In the genomic region with DNA sequence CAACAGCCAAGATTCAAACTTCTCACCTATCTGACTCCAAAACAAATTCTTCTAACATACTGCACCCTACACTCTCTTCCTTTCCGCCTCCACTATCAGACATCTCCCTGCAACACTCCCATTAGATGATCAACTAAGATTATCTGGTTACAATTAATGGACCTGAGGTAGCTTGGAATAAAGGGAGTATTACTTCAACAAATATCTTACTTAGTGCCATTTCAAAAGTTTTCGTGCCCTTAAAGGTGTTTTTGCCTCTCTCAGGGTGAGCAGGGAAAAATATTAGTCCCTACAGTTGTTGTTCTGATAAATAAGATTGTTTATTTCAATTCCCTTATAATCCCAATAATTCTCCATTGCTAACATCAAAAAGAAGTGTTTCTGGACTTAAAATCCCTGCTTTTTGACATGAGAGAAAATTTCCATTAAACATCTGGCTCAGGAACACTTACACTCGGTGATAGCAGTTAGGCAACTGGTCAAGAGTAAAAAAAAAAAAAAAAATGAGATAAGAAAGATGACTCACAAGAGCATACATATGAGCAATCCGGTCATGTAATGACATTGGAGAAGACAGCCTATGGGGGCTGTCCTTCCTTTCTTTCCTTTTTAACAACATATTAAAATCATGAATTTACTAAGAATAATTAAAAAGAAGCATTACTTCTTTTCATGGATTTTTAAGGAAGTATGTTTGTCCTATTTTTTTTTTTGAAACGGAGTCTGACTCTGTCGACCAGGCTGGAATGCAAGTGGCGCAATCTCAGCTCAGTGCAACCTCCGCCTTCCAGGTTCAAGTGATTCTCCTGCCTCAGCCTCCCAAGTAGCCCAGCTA, we compare ENCODE assay signal across 1 cellular context.
A peak's percentile ranks its signal among the peaks of the same experiment; 100 is the strongest.
TF ChIP-seq lines count a peak whose summit lies in the region.

No MANE protein-coding gene starts in this region.

TF ChIP-seq in H1, 55 proteins besides CTCF, POLR2A, EP300 and RAD21:
- TF ChIP-seq RFX5 (IDR thresholded peaks at IDR 0.05; ENCODE audit: borderline replicate concordance, low read depth, low read length) (no peak), SP1 (IDR thresholded peaks at IDR 0.05; ENCODE audit: low read depth, low read length) (no peak), CEBPB (IDR thresholded peaks at IDR 0.05; ENCODE audit: low read depth, low read length) (peak; percentile 46; the same call in 1 of the 2 replicates)
